Comparison of ENCODE assay signal across 15 cellular contexts in genomic region chr4:176238157-176238608, GRCh38. TPM values are rescaled to one million over a fixed set of nuclear protein-coding genes. Genes with fewer than 3 reads are reported as not detected.
DNase-seq lines count a peak whose midpoint lies in the region; ATAC-seq and TF ChIP-seq lines count a peak whose summit lies in the region.
"Had no signal": no experiment of that assay in that cellular context is flagged by ENCODE, and none has a peak within 500 bp of the region (broad histone marks: within the 10 kb centered on the region; RNA-seq: fewer than 3 reads in every experiment).

No MANE protein-coding gene starts in this region.

- no peaks in the 10 kb centered on the region for H3K27me3 ChIP-seq in breast epithelium
- H3K27me3 ChIP-seq in vagina: no peaks in the 10 kb centered on the region
- H3K27me3 ChIP-seq: right lobe of liver, SJSA1 had no signal

- ATAC-seq in GM19463 (IDR thresholded peaks at IDR 0.05; ENCODE audit: unreplicated experiment): no peak
- ATAC-seq: right lobe of liver had no signal

- H3K27me3 Mint-ChIP-seq in MCF 10A (ENCODE audit: insufficient read depth, unreplicated experiment) (no peaks in the 10 kb centered on the region), chondrocyte (ENCODE audit: low read depth) (no peaks in the 10 kb centered on the region)

- H3K36me3 ChIP-seq in breast epithelium (no peaks in the 10 kb centered on the region), vagina (no peaks in the 10 kb centered on the region)
- H3K36me3 ChIP-seq: right lobe of liver, SJSA1 had no signal

- BruUV-seq in MCF 10A (replicated peaks; lab: Mats Ljungman, UMichigan): no TSS peak

- H3K9me3 ChIP-seq in breast epithelium (no peaks in the 10 kb centered on the region), vagina (no peaks in the 10 kb centered on the region)
- H3K9me3 ChIP-seq: right lobe of liver, SJSA1 had no signal

- H3K9me3 Mint-ChIP-seq in MCF 10A (ENCODE audit: unreplicated experiment) (no peaks in the 10 kb centered on the region), chondrocyte (ENCODE audit: low read depth) (no peaks in the 10 kb centered on the region)

- DNase-seq in MCF 10A (ENCODE audit: unreplicated experiment): peak; percentile 13
- DNase-seq in breast epithelium (ENCODE audit: low spot score in 2 of 2): no peak
- no peak for DNase-seq in chondrocyte (ENCODE audit: low spot score)
- DNase-seq in left kidney (ENCODE audit: low read depth, low spot score): peak; percentile 30
- no peak for DNase-seq in vagina (ENCODE audit: extremely low spot score in 2 of 2)
- no peak for DNase-seq in mucosa of gallbladder (ENCODE audit: low spot score)
- DNase-seq in Kasumi-1 (lab: John Stamatoyannopoulos, UW): no peak
- DNase-seq: activated CD4-positive, alpha-beta T cell treated with anti-CD3 and anti-CD28 coated beads, Interleukin-2, amount 50 U/mL, for 4 hours; activated naive CD4-positive, alpha-beta T cell treated with anti-CD3 and anti-CD28 coated beads, Interleukin-2, amount 50 U/mL, for 16 hours; erythroblast; NCI-H2029; right lobe of liver had no signal

- TF ChIP-seq POLR2A in breast epithelium (IDR thresholded peaks at IDR 0.05) (no peak), vagina (IDR thresholded peaks at IDR 0.05) (no peak)

- intact Hi-C loops in MCF 10A (cut with micrococcal nuclease): no loop called here
- intact Hi-C loops in breast epithelium (cut with DNase I; ENCODE audit: low total_unique reads): no loop called here
- intact Hi-C loops in vagina (cut with DNase I): no loop called here

- H3K27ac ChIP-seq in breast epithelium (no peak overlapping the region), vagina (peak overlapping the region; percentile 56)
- H3K27ac ChIP-seq: right lobe of liver, SJSA1 had no signal

- H3K4me3 Mint-ChIP-seq in MCF 10A (ENCODE audit: unreplicated experiment) (no peak overlapping the region), chondrocyte (ENCODE audit: unreplicated experiment) (no peak overlapping the region)

- no peaks in the 10 kb centered on the region for H3K4me1 Mint-ChIP-seq in MCF 10A (ENCODE audit: insufficient read depth, unreplicated experiment)
- peaks cover 36% of the 10 kb centered on the region for H3K4me1 Mint-ChIP-seq in chondrocyte (ENCODE audit: low read depth)

- no peaks in the 10 kb centered on the region for H3K36me3 Mint-ChIP-seq in MCF 10A (ENCODE audit: insufficient read depth, unreplicated experiment)
- H3K36me3 Mint-ChIP-seq in chondrocyte (ENCODE audit: low read depth): no peaks in the 10 kb centered on the region

- POLR2A ChIA-PET in MCF 10A (lab: Yijun Ruan, JAX): interaction anchor here (0.7 to 0.9 kb wide), 3 partner anchors 14 to 89 kb away, joined by 3 to 4 read pairs (median 3); partner anchors contain the start of gene SPCS3

- H3K4me1 ChIP-seq in breast epithelium (no peaks in the 10 kb centered on the region), vagina (no peaks in the 10 kb centered on the region)
- H3K4me1 ChIP-seq: right lobe of liver had no signal

- no peak for TF ChIP-seq CTCF in MCF 10A (IDR thresholded peaks at IDR 0.05; ENCODE audit: unreplicated experiment)
- no peak for TF ChIP-seq CTCF in breast epithelium (IDR thresholded peaks at IDR 0.05)
- TF ChIP-seq CTCF in chondrocyte (IDR thresholded peaks at IDR 0.05): no peak
- TF ChIP-seq CTCF in vagina (IDR thresholded peaks at IDR 0.05): no peak

- H3K4me3 ChIP-seq in breast epithelium: no peak overlapping the region
- no peak overlapping the region for H3K4me3 ChIP-seq in vagina
- H3K4me3 ChIP-seq: right lobe of liver, SJSA1 had no signal

- H3K27ac Mint-ChIP-seq in MCF 10A (ENCODE audit: low read depth, unreplicated experiment): no peak overlapping the region
- peak overlapping the region; percentile 77 for H3K27ac Mint-ChIP-seq in chondrocyte (ENCODE audit: unreplicated experiment)

- CTCF ChIA-PET in MCF 10A (lab: Yijun Ruan, JAX): interaction anchor here (0.6 to 0.7 kb wide), 3 partner anchors 11 to 15 kb away, joined by 3 read pairs; no protein-coding TSS in a partner anchor

RNA-seq across cellular contexts. Expression of gene ASB5, which starts 30.8 kb away (rescaled TPM):
- not detected in 2 replicates for total RNA-seq in MCF 10A (2022)
- not detected for total RNA-seq in breast epithelium
- total RNA-seq in chondrocyte: 0.90 TPM in 1 of 3 replicates, not detected in the others
- 5.9 TPM for total RNA-seq in vagina
- 4.5 TPM for total RNA-seq in mucosa of gallbladder

RNA-seq across cellular contexts. Expression of gene SPATA4, which starts 42.8 kb away (rescaled TPM):
- total RNA-seq in MCF 10A (2022) (0.21 and 0.44 TPM in 2 replicates), breast epithelium (1 to 10 TPM in 1 of 3 donors, under 1 TPM in 1, not detected in 1; 0.66 to 1.3 TPM), chondrocyte (0.49 TPM in 1 of 3 replicates, not detected in the others), vagina (not detected), mucosa of gallbladder (0.29 TPM)
- total RNA-seq: lower leg skin, right lobe of liver, SJSA1 had no signal

Comparison
In these comparisons a context has a peak if more than half of its experiments do, and no peak if none do; other contexts are left out.
1. DNase-seq: peak in MCF 10A (single experiment) and left kidney (single experiment); none in breast epithelium (0 of 2), chondrocyte (single experiment), vagina (0 of 2), mucosa of gallbladder (single experiment) and Kasumi-1 (0 of 2).